8 cellular contexts compared by ENCODE assay signal in genomic region chr20:45311589-45312211, GRCh38. TPM values are rescaled to one million over a fixed set of nuclear protein-coding genes. Genes with fewer than 3 reads are reported as not detected.
DNase-seq lines count a peak whose midpoint lies in the region; ATAC-seq lines count a peak whose summit lies in the region.

No MANE protein-coding gene starts in this region.

- peaks cover 0 to 12% (median 11%) of the 10 kb centered on the region in 3 donors for H3K4me1 Mint-ChIP-seq in CD8-positive, alpha-beta memory T cell

- intact Hi-C loops in right cardiac atrium (cut with DNase I): loop anchor here in 1 of 4 donors (10.0 kb wide), 1 partner anchor 463 kb away; no protein-coding TSS in a partner anchor

- no peak overlapping the region for H3K4me3 ChIP-seq in CD8-positive, alpha-beta memory T cell (ENCODE audit: low read length)
- H3K4me3 ChIP-seq in right cardiac atrium (ENCODE audit: low read length): no peak overlapping the region

- POLR2A ChIA-PET in CD8-positive, alpha-beta memory T cell (lab: Charles Lee): no interaction called here

- no peaks in the 10 kb centered on the region for H3K36me3 ChIP-seq in CD8-positive, alpha-beta memory T cell (ENCODE audit: insufficient read depth, low read length)

- DNase-seq in CD8-positive, alpha-beta memory T cell: peak; percentile 18 to 62 (median 25)
- DNase-seq in HPDE6-E6E7 (ENCODE audit: extremely low spot score) (peak; percentile 83), SK-N-DZ (ENCODE audit: low spot score) (peak; percentile 69), right cardiac atrium (peak; percentile 64 to 85 (median 82))
- peak; percentile 61 to 79 for DNase-seq in activated naive CD4-positive, alpha-beta T cell treated with anti-CD3 and anti-CD28 coated beads, Interleukin-2, amount 50 U/mL, for 72 hours (ENCODE audit: low spot score in 2 of 2)
- peak; percentile 45 to 68 for DNase-seq in stimulated activated CD4-positive, alpha-beta T cell treated with anti-CD3 and anti-CD28 coated beads, Interleukin-12 subunit alpha, Interleukin-12 subunit beta, amount 100 ng/mL, for 24 hours (ENCODE audit: low read depth in 2 of 2)

- 18% methylated on average over 45 of the region's 45 CpGs for WGBS in right cardiac atrium

- H3K27me3 Mint-ChIP-seq in CD8-positive, alpha-beta memory T cell: peaks cover 38 to 72% of the 10 kb centered on the region in 2 donors

- peaks cover 2% of the 10 kb centered on the region for H3K27me3 ChIP-seq in CD8-positive, alpha-beta memory T cell (ENCODE audit: insufficient read depth, low read length, poor library complexity, severe bottlenecking)
- H3K27me3 ChIP-seq in right cardiac atrium (ENCODE audit: control insufficient read depth, insufficient read depth): no peaks in the 10 kb centered on the region

- CTCF ChIA-PET in CD8-positive, alpha-beta memory T cell (lab: Charles Lee): interaction anchor here (0.6 to 2.9 kb wide), 8 partner anchors 9 to 468 kb away, joined by 3 to 13 read pairs (median 8); no protein-coding TSS in a partner anchor

- peaks cover 0 to 1% (median 0%) of the 10 kb centered on the region in 5 donors for H3K9me3 Mint-ChIP-seq in CD8-positive, alpha-beta memory T cell
- H3K9me3 Mint-ChIP-seq in activated naive CD4-positive, alpha-beta T cell treated with anti-CD3 and anti-CD28 coated beads, Interleukin-2, amount 50 U/mL, for 72 hours: no peaks in the 10 kb centered on the region

- H3K4me1 ChIP-seq in CD8-positive, alpha-beta memory T cell (ENCODE audit: insufficient read depth, low read length): no peaks in the 10 kb centered on the region
- no peaks in the 10 kb centered on the region for H3K4me1 ChIP-seq in right cardiac atrium (ENCODE audit: control insufficient read depth, insufficient read depth, low read length)

- no peaks in the 10 kb centered on the region for H3K36me3 Mint-ChIP-seq in CD8-positive, alpha-beta memory T cell
- H3K36me3 Mint-ChIP-seq in activated naive CD4-positive, alpha-beta T cell treated with anti-CD3 and anti-CD28 coated beads, Interleukin-2, amount 50 U/mL, for 72 hours: no peaks in the 10 kb centered on the region

- peak overlapping the region in 1 of 7 donors; percentile 72 for H3K4me3 Mint-ChIP-seq in CD8-positive, alpha-beta memory T cell

- no peaks in the 10 kb centered on the region for H3K9me3 ChIP-seq in CD8-positive, alpha-beta memory T cell (ENCODE audit: low read length)
- H3K9me3 ChIP-seq in right cardiac atrium (ENCODE audit: control insufficient read depth, low read length): no peaks in the 10 kb centered on the region

- H3K27ac Mint-ChIP-seq in CD8-positive, alpha-beta memory T cell: no peak overlapping the region
- no peak overlapping the region for H3K27ac Mint-ChIP-seq in activated naive CD4-positive, alpha-beta T cell treated with anti-CD3 and anti-CD28 coated beads, Interleukin-2, amount 50 U/mL, for 72 hours

- H3K27ac ChIP-seq in CD8-positive, alpha-beta memory T cell (ENCODE audit: low read depth, low read length): no peak overlapping the region
- no peak overlapping the region for H3K27ac ChIP-seq in right cardiac atrium (ENCODE audit: low read length)

- peak; percentile 67 to 82 for ATAC-seq in activated naive CD4-positive, alpha-beta T cell treated with anti-CD3 and anti-CD28 coated beads, Interleukin-2, amount 50 U/mL, for 72 hours
- ATAC-seq in right cardiac atrium (peak; percentile 58 to 71), HG02610 (IDR thresholded peaks at IDR 0.05; ENCODE audit: unreplicated experiment) (no peak), GM18498 (IDR thresholded peaks at IDR 0.05; ENCODE audit: unreplicated experiment) (no peak)

RNA-seq across cellular contexts. Expression of gene MATN4, which starts 3.6 kb away (rescaled TPM):
- under 1 TPM in 1 of 2 experiments, not detected in 1; 0.22 TPM for total RNA-seq in CD8-positive, alpha-beta memory T cell
- polyA plus RNA-seq in CD8-positive, alpha-beta memory T cell: not detected
- polyA plus RNA-seq in SK-N-DZ (2014; cell fraction: cytosol; rRNA removed): 0.10 TPM in 1 of 2 replicates, not detected in the other
- not detected in 2 replicates for polyA plus RNA-seq in SK-N-DZ (2014; cell fraction: nucleus; rRNA removed)
- 1 to 10 TPM in 1 of 2 donors, under 1 TPM in 1; 0.11 to 1.4 TPM for total RNA-seq in activated naive CD4-positive, alpha-beta T cell treated with anti-CD3 and anti-CD28 coated beads, Interleukin-2, amount 50 U/mL, for 72 hours
- under 1 TPM in 3 of 4 donors, not detected in 1; 0.15 to 0.20 (median 0.17) TPM for total RNA-seq in right cardiac atrium
- polyA plus RNA-seq in right cardiac atrium: 0.05 TPM

RNA-seq across cellular contexts. Expression of gene RBPJL, which starts 5.1 kb away (rescaled TPM):
- not detected for total RNA-seq in CD8-positive, alpha-beta memory T cell
- polyA plus RNA-seq in CD8-positive, alpha-beta memory T cell: not detected
- not detected in 2 replicates for polyA plus RNA-seq in SK-N-DZ (2014; cell fraction: cytosol; rRNA removed)
- polyA plus RNA-seq in SK-N-DZ (2014; cell fraction: nucleus; rRNA removed): not detected in 2 replicates
- not detected for total RNA-seq in activated naive CD4-positive, alpha-beta T cell treated with anti-CD3 and anti-CD28 coated beads, Interleukin-2, amount 50 U/mL, for 72 hours
- total RNA-seq in right cardiac atrium: not detected
- not detected for polyA plus RNA-seq in right cardiac atrium

RNA-seq across cellular contexts. Expression of gene SDC4, which starts 36.5 kb away (rescaled TPM):
- 10 to 100 TPM; 91.3 to 98.1 TPM for total RNA-seq in CD8-positive, alpha-beta memory T cell
- 1.5 TPM for polyA plus RNA-seq in CD8-positive, alpha-beta memory T cell
- polyA plus RNA-seq in SK-N-DZ (2014; cell fraction: cytosol; rRNA removed): 1.7 and 2.4 TPM in 2 replicates
- polyA plus RNA-seq in SK-N-DZ (2014; cell fraction: nucleus; rRNA removed): 0.69 and 0.95 TPM in 2 replicates
- 10 to 100 TPM; 23.5 to 33.0 TPM for total RNA-seq in activated naive CD4-positive, alpha-beta T cell treated with anti-CD3 and anti-CD28 coated beads, Interleukin-2, amount 50 U/mL, for 72 hours
- total RNA-seq in right cardiac atrium: 100 to 1,000 TPM in 1 of 4 donors, 10 to 100 TPM in 3; 57.5 to 125 (median 61.2) TPM
- polyA plus RNA-seq in right cardiac atrium: 63.8 TPM

RNA-seq across cellular contexts. Expression of gene SYS1, which starts 51.3 kb away (rescaled TPM):
- total RNA-seq in CD8-positive, alpha-beta memory T cell: 10 to 100 TPM; 48.3 to 54.0 TPM
- polyA plus RNA-seq in CD8-positive, alpha-beta memory T cell: 40.1 TPM
- polyA plus RNA-seq in SK-N-DZ (2014; cell fraction: cytosol; rRNA removed): 16.3 and 41.5 TPM in 2 replicates
- polyA plus RNA-seq in SK-N-DZ (2014; cell fraction: nucleus; rRNA removed): 7.9 and 12.1 TPM in 2 replicates
- total RNA-seq in activated naive CD4-positive, alpha-beta T cell treated with anti-CD3 and anti-CD28 coated beads, Interleukin-2, amount 50 U/mL, for 72 hours: 10 to 100 TPM; 28.0 to 33.3 TPM
- 10 to 100 TPM; 21.5 to 28.7 (median 25.8) TPM for total RNA-seq in right cardiac atrium
- 17.1 TPM for polyA plus RNA-seq in right cardiac atrium

RNA-seq across cellular contexts. Expression of gene SLPI, which starts 57.3 kb away (rescaled TPM):
- total RNA-seq in CD8-positive, alpha-beta memory T cell: not detected
- polyA plus RNA-seq in CD8-positive, alpha-beta memory T cell: not detected
- polyA plus RNA-seq in SK-N-DZ (2014; cell fraction: cytosol; rRNA removed): not detected in 2 replicates
- not detected in 2 replicates for polyA plus RNA-seq in SK-N-DZ (2014; cell fraction: nucleus; rRNA removed)
- not detected for total RNA-seq in activated naive CD4-positive, alpha-beta T cell treated with anti-CD3 and anti-CD28 coated beads, Interleukin-2, amount 50 U/mL, for 72 hours
- total RNA-seq in right cardiac atrium: 10 to 100 TPM in 2 of 4 donors, 1 to 10 TPM in 2; 1.4 to 16.6 (median 10.3) TPM
- polyA plus RNA-seq in right cardiac atrium: 2.1 TPM

Comparison
In these comparisons a context has a peak if more than half of its experiments do, and no peak if none do; other contexts are left out.
1. DNase-seq: peak in every context shown above with its lines; median percentile 83 in HPDE6-E6E7; 82 in right cardiac atrium; 70 in activated naive CD4-positive, alpha-beta T cell treated with anti-CD3 and anti-CD28 coated beads, Interleukin-2, amount 50 U/mL, for 72 hours; 69 in SK-N-DZ; 56 in stimulated activated CD4-positive, alpha-beta T cell treated with anti-CD3 and anti-CD28 coated beads, Interleukin-12 subunit alpha, Interleukin-12 subunit beta, amount 100 ng/mL, for 24 hours; 25 in CD8-positive, alpha-beta memory T cell.
2. ATAC-seq: peak in activated naive CD4-positive, alpha-beta T cell treated with anti-CD3 and anti-CD28 coated beads, Interleukin-2, amount 50 U/mL, for 72 hours (2 of 2) and right cardiac atrium (2 of 2); none in HG02610 (single experiment) and GM18498 (single experiment).